Comparison of ENCODE assay signal across 8 cellular contexts in the genomic region with DNA sequence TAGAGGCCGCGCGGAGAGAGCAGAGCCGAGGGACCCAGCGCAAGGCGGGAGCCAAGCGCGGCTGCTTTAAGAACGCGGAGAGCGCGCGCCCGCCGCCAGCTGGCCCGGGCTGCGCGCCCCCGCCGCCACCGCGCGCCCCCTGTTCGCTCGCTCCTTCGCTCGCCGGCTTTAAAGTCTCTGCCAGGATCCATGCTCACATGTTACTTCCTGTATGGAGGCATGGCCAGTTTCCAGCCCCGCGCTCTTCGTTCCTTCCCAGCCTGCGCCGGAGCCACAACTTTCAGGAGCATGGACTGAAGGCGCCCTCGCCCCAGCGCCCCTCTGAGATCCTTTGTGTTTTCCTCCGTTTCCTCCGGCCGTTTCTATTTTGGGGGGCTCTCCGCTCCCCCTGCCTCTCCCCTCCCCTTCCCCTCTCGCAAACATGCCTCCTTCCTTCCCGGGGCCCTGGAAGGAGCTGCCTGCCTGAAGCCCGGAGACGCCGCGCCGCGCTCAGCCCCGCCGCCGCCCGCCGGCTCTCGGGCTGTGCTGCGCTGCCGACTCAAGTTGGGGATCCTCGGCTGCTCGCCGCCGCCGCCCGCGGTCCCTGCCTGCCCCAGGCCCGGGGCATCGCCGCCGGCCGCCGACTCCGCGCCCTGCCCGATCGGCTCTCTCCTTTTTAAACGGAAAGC. TPM values are rescaled to one million over a fixed set of nuclear protein-coding genes. Genes with fewer than 3 reads are reported as not detected.
DNase-seq lines count a peak whose midpoint lies in the region; ATAC-seq and TF ChIP-seq lines count a peak whose summit lies in the region.

PTPRG (plus strand) TSS at position 198 of the 668 bp plus-strand sequence. CDS start 717 bp downstream, outside the sequence.

- TF ChIP-seq CTCF in AG10803 (conservative IDR thresholded peaks at IDR 0.05; ENCODE audit: low read length), result no peak
- no peak for TF ChIP-seq CTCF in parathyroid adenoma (IDR thresholded peaks at IDR 0.05)

- no peaks in the 10 kb centered on the region for H3K36me3 ChIP-seq in parathyroid adenoma (ENCODE audit: control insufficient read depth, insufficient read depth, low read length)

- H3K9ac ChIP-seq in parathyroid adenoma, result peak within 1 kb of the TSS; percentile 88

- peaks cover 38% of the 10 kb centered on the region for H3K79me2 ChIP-seq in parathyroid adenoma

- H3K27ac ChIP-seq in angular gyrus (ENCODE audit: low read depth, low read length), result peak within 1 kb of the TSS; percentile 88
- H3K27ac ChIP-seq in parathyroid adenoma, result peak within 1 kb of the TSS; percentile 94

- H3K9me3 ChIP-seq in parathyroid adenoma (ENCODE audit: control insufficient read depth, low read length), result no peaks in the 10 kb centered on the region

- H3K4me2 ChIP-seq in parathyroid adenoma (ENCODE audit: low read length), result peak within 1 kb of the TSS; percentile 86

- peaks cover 13% of the 10 kb centered on the region for H3K4me1 ChIP-seq in parathyroid adenoma

- ATAC-seq in GM18511 (IDR thresholded peaks at IDR 0.05; ENCODE audit: unreplicated experiment), result peak; percentile 64
- peak; percentile 59 for ATAC-seq in HG03280 (IDR thresholded peaks at IDR 0.05; ENCODE audit: unreplicated experiment)
- peak; percentile 80 for ATAC-seq in left ventricle myocardium superior
- ATAC-seq in HG03196 (IDR thresholded peaks at IDR 0.05; ENCODE audit: unreplicated experiment), result no peak

- peak within 1 kb of the TSS; percentile 85 for H3K4me3 ChIP-seq in AG10803 (ENCODE audit: low read length)
- peak within 1 kb of the TSS; percentile 87 for H3K4me3 ChIP-seq in parathyroid adenoma (ENCODE audit: low read depth, low read length)

- intact Hi-C loops in left ventricle myocardium superior (cut with micrococcal nuclease), result loop anchor here (10.0 kb wide), 1 partner anchor 293 kb away; no protein-coding TSS in a partner anchor

- DNase-seq in AG10803 (ENCODE audit: low read depth) (peak; percentile 95), NCI-H69 (lab: John Stamatoyannopoulos, UW) (peak; percentile 95), left ventricle myocardium superior (peak; percentile 94)

- H3K27me3 ChIP-seq in parathyroid adenoma (ENCODE audit: control insufficient read depth, insufficient read depth, low read length), result no peaks in the 10 kb centered on the region

- H2AFZ ChIP-seq in parathyroid adenoma, result peak within 1 kb of the TSS; percentile 96

RNA-seq across cellular contexts. Expression of gene PTPRG, which starts in this region (rescaled TPM):
- 30.4 TPM for total RNA-seq in left ventricle myocardium superior
